9 cellular contexts compared by ENCODE assay signal in genomic region chr12:128259556-128260070, GRCh38. TPM values are rescaled to one million over a fixed set of nuclear protein-coding genes. Genes with fewer than 3 reads are reported as not detected.
DNase-seq lines count a peak whose midpoint lies in the region; ATAC-seq lines count a peak whose summit lies in the region.
"Had no signal": no experiment of that assay in that cellular context is flagged by ENCODE, and none has a peak within 500 bp of the region (broad histone marks: within the 10 kb centered on the region; RNA-seq: fewer than 3 reads in every experiment).

No MANE protein-coding gene starts in this region.

- no peak overlapping the region for H3K27ac ChIP-seq in mesendoderm (ENCODE audit: low read depth, low read length)

- H2BK5ac ChIP-seq in mesendoderm (ENCODE audit: low read length) = no peak overlapping the region

- DNase-seq in SIG-M5 treated with dmso at 0.1 percent for 504 hours (lab: John Stamatoyannopoulos, UW; ENCODE audit: unreplicated experiment) (peak; percentile 33), SIG-M5 (lab: John Stamatoyannopoulos, UW) (no peak), NCI-H2107 (lab: John Stamatoyannopoulos, UW) (peak; percentile 43), cerebellum (ENCODE audit: low spot score) (peak; percentile 58), mesendoderm (peak; percentile 60)
- DNase-seq: naive B cell had no signal

- H4K5ac ChIP-seq in mesendoderm (ENCODE audit: low read length) = no peak overlapping the region

- H3K9ac ChIP-seq in mesendoderm (ENCODE audit: low read length) = no peak overlapping the region

- H3K4ac ChIP-seq in mesendoderm (ENCODE audit: low read depth, low read length) = no peak overlapping the region

- H3K79me2 ChIP-seq in mesendoderm (ENCODE audit: control insufficient read depth, insufficient read depth, low read length) = no peaks in the 10 kb centered on the region

- H3K4me3 ChIP-seq in mesendoderm (ENCODE audit: low read length) = no peak overlapping the region

- H3K79me1 ChIP-seq in mesendoderm (ENCODE audit: low read length) = no peaks in the 10 kb centered on the region

- H2BK15ac ChIP-seq in mesendoderm (replicated peaks; ENCODE audit: low read depth) = no peak overlapping the region

- no CpG with 5 or more reads among the region's 5 CpGs for WGBS in mesendoderm (ENCODE audit: extremely low coverage, insufficient coverage, low lambda C conversion rate)

- no peaks in the 10 kb centered on the region for H3K36me3 ChIP-seq in mesendoderm (ENCODE audit: control insufficient read depth, insufficient read depth, low read length)

- no peaks in the 10 kb centered on the region for H3K4me1 ChIP-seq in mesendoderm (ENCODE audit: control insufficient read depth, low read depth, low read length)

- no peak overlapping the region for H3K4me2 ChIP-seq in mesendoderm (ENCODE audit: low read length)

- H2BK120ac ChIP-seq in mesendoderm (ENCODE audit: low read depth, low read length) = no peak overlapping the region

- ATAC-seq in HG03108 (IDR thresholded peaks at IDR 0.05; ENCODE audit: unreplicated experiment) (no peak), GM18867 (IDR thresholded peaks at IDR 0.05; ENCODE audit: unreplicated experiment) (no peak), GM21619 (IDR thresholded peaks at IDR 0.05; ENCODE audit: unreplicated experiment) (no peak)

- H2AK5ac ChIP-seq in mesendoderm (ENCODE audit: low read length) = no peak overlapping the region

- H3K18ac ChIP-seq in mesendoderm (ENCODE audit: low read length) = no peak overlapping the region

- H3K27me3 ChIP-seq in mesendoderm (ENCODE audit: insufficient read depth, low read length, poor library complexity) = no peaks in the 10 kb centered on the region

- no peak overlapping the region for H4K8ac ChIP-seq in mesendoderm (ENCODE audit: low read depth, low read length)

- H3K56ac ChIP-seq in mesendoderm (ENCODE audit: low read length) = no peak overlapping the region

- H3K23ac ChIP-seq in mesendoderm (ENCODE audit: low read length) = no peak overlapping the region

RNA-seq across cellular contexts. Expression of gene TMEM132C, which starts 7.4 kb away (rescaled TPM):
- total RNA-seq in cerebellum = 21.4 TPM
- 0.45 TPM for polyA plus RNA-seq in mesendoderm (2013, experiment 1 of 2)
- 0.46 TPM for polyA plus RNA-seq in mesendoderm (2013, experiment 2 of 2)
